ENCODE assay signal across 21 cellular contexts in the genomic region with DNA sequence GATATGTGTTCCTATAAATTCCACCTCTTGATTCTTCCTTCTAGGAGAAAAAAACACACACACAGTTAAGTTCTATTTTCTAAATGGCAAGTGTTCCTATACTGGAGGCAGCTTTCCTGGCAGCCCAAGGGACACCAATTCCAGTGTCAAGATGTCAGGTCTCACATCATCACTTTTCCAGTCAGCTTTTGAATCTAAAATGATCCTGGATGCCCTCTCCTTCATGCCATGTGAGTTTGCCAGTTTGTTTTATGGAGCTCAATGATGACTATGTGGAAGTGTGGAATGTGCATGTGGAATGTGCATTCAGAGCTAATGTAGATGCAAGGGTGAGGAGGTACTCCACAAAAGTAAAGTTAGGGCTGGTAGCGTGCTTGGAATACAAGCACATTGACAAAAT.
"Had no signal": no experiment of that assay in that cellular context is flagged by ENCODE, and none has a peak within 500 bp of the region (broad histone marks: within the 10 kb centered on the region; RNA-seq: fewer than 3 reads in every experiment).

No MANE protein-coding gene starts in this region.

- DNase-seq: IMR-90, Karpas-422, KG1, MG63, NCI-H1092 treated with DMSO at 0.1 percent for 48 hours, NCI-H1436, NCI-H187, NCI-H2029, NCI-H2081 treated with DMSO at 0.1 percent for 48 hours, NCI-H2171, NCI-H226, NCI-H446, NCI-H510A, NCI-H524 treated with DMSO at 0.1 percent for 48 hours, NCI-H69, NCI-H774, RPMI8226, SHP77 treated with DMSO at 0.1 percent for 48 hours, SJCRH30 had no signal

- ATAC-seq: HepG2, SK-N-SH treated with all-trans-retinoic acid at 6 μM for 48 hours had no signal
